ENCODE assay signal across 23 cellular contexts in genomic region chr2:105928563-105928962, GRCh38.
DNase-seq lines count a peak whose midpoint lies in the region; ATAC-seq and TF ChIP-seq lines count a peak whose summit lies in the region.
"Had no signal": no experiment of that assay in that cellular context is flagged by ENCODE, and none has a peak within 500 bp of the region (broad histone marks: within the 10 kb centered on the region; RNA-seq: fewer than 3 reads in every experiment).

No MANE protein-coding gene starts in this region.

- CTCF ChIA-PET in WTC11 (lab: Charles Lee), result interaction anchor here (0.5 kb wide), 1 partner anchor 174 kb away, joined by 3 read pairs; no protein-coding TSS in a partner anchor

- in situ Hi-C loops in KBM-7 (cut with MboI; ENCODE audit: low pct_unique_long_range_greater_than_20kb, low sequenced_read_pairs), result no loop called here

- H3K27ac ChIP-seq in body of pancreas, result peak overlapping the region in 3 of 4 donors; percentile 55 to 83 (median 56)
- H3K27ac ChIP-seq in spleen, result peak overlapping the region in 5 of 8 donors; percentile 13 to 69 (median 50)
- H3K27ac ChIP-seq: BLaER1 treated with 17β-estradiol and CSF1 and Interleukin-3, amounts not matched to agents 10 nM and 100 nM; stomach had no signal

- no peaks in the 10 kb centered on the region for H3K27me3 Mint-ChIP-seq in activated T-cell treated with anti-CD3 and anti-CD28 coated beads, Interleukin-2, amount 50 U/mL, for 72 hours (ENCODE audit: low read depth)
- no peaks in the 10 kb centered on the region; the same call in 1 of the 2 replicates for H3K27me3 Mint-ChIP-seq in WTC11 (ENCODE audit: low read depth)

- ATAC-seq in activated T-cell treated with anti-CD3 and anti-CD28 coated beads, Interleukin-2, amount 50 U/mL, for 72 hours (replicated peaks in 1 of 2), result no peak
- no peak for ATAC-seq in body of pancreas
- no peak for ATAC-seq in WTC11

- intact Hi-C loops in body of pancreas (cut with DNase I), result no loop called here
- intact Hi-C loops in spleen (cut with DNase I; ENCODE audit: low total_unique reads), result no loop called here

- H3K36me3 ChIP-seq in body of pancreas (replicated peaks in 1 of 2; ENCODE audit: insufficient read depth in 1 of 2, low read depth in 2 of 2) (no peaks in the 10 kb centered on the region), spleen (no peaks in the 10 kb centered on the region)
- H3K36me3 ChIP-seq: BLaER1 treated with 17β-estradiol and CSF1 and Interleukin-3, amounts not matched to agents 10 nM and 100 nM; stomach had no signal

- no peak overlapping the region for H3K4me3 ChIP-seq in body of pancreas
- no peak overlapping the region for H3K4me3 ChIP-seq in spleen
- H3K4me3 ChIP-seq: BLaER1 treated with 17β-estradiol and CSF1 and Interleukin-3, amounts not matched to agents 10 nM and 100 nM; stomach had no signal

- no peak overlapping the region for H3K4me3 Mint-ChIP-seq in activated T-cell treated with anti-CD3 and anti-CD28 coated beads, Interleukin-2, amount 50 U/mL, for 72 hours
- no peak overlapping the region for H3K4me3 Mint-ChIP-seq in WTC11
- H3K4me3 Mint-ChIP-seq: brain, endodermal cell had no signal

- H3K9me3 ChIP-seq in body of pancreas, result no peaks in the 10 kb centered on the region
- H3K9me3 ChIP-seq in spleen, result peaks cover 0 to 4% (median 0%) of the 10 kb centered on the region in 8 donors
- H3K9me3 ChIP-seq: stomach had no signal

- H3K36me3 Mint-ChIP-seq in activated T-cell treated with anti-CD3 and anti-CD28 coated beads, Interleukin-2, amount 50 U/mL, for 72 hours (ENCODE audit: insufficient read depth in 2 of 2), result peaks cover 2 to 10% of the 10 kb centered on the region in 2 donors
- peaks cover 11% of the 10 kb centered on the region for H3K36me3 Mint-ChIP-seq in WTC11
- H3K36me3 Mint-ChIP-seq: brain had no signal

- TF ChIP-seq POLR2A in body of pancreas (IDR thresholded peaks at IDR 0.05) (no peak), spleen (IDR thresholded peaks at IDR 0.05) (no peak)

- H3K27ac Mint-ChIP-seq in activated T-cell treated with anti-CD3 and anti-CD28 coated beads, Interleukin-2, amount 50 U/mL, for 72 hours, result peak overlapping the region; percentile 37
- H3K27ac Mint-ChIP-seq in WTC11, result no peak overlapping the region
- H3K27ac Mint-ChIP-seq: brain, endodermal cell had no signal

- H3K27me3 ChIP-seq in body of pancreas (no peaks in the 10 kb centered on the region), spleen (replicated peaks in 1 of 7) (no peaks in the 10 kb centered on the region)
- H3K27me3 ChIP-seq: BLaER1 treated with 17β-estradiol and CSF1 and Interleukin-3, amounts not matched to agents 10 nM and 100 nM; stomach had no signal

- DNase-seq in activated T-cell treated with anti-CD3 and anti-CD28 coated beads, Interleukin-2, amount 50 U/mL, for 72 hours, result no peak
- no peak for DNase-seq in activated T-cell treated with anti-CD3 and anti-CD28 coated beads, Interleukin-2, amount 50 U/mL, for 1 hour
- peak; percentile 55 for DNase-seq in HT1080 (ENCODE audit: low read depth)
- no peak for DNase-seq in body of pancreas
- DNase-seq in spleen, result no peak
- no peak for DNase-seq in KBM-7
- DNase-seq in DMS153 (lab: John Stamatoyannopoulos, UW), result no peak
- DNase-seq in WTC11 (ENCODE audit: low spot score), result no peak
- DNase-seq: activated CD4-positive, alpha-beta T cell treated with anti-CD3 and anti-CD28 coated beads for 4 hours; activated T-cell treated with anti-CD3 and anti-CD28 coated beads for 4 hours; DMS 273 treated with DMSO at 0.1 percent for 48 hours; kidney; NCI-H1092 treated with DMSO at 0.1 percent for 48 hours; NCI-H2029; NCI-H2227 treated with DMSO at 0.1 percent for 48 hours; NCI-H82; Right ventricle myocardium superior; stimulated activated CD4-positive, alpha-beta T cell treated with anti-CD3 and anti-CD28 coated beads, Interleukin-4, amount 100 ng/mL, for 4 hours; stomach; trophoblast cell had no signal

- TF ChIP-seq CTCF in body of pancreas (IDR thresholded peaks at IDR 0.05), result no peak
- TF ChIP-seq CTCF in spleen (IDR thresholded peaks at IDR 0.05 in 8 of 11, conservative IDR thresholded peaks at IDR 0.05 in 3 of 11), result no peak
- no peak for TF ChIP-seq CTCF in WTC11 (IDR thresholded peaks at IDR 0.05)

- H3K4me1 Mint-ChIP-seq in activated T-cell treated with anti-CD3 and anti-CD28 coated beads, Interleukin-2, amount 50 U/mL, for 72 hours (ENCODE audit: low read depth), result peaks cover 59% of the 10 kb centered on the region
- peaks cover 3% of the 10 kb centered on the region; the same call in 1 of the 2 replicates for H3K4me1 Mint-ChIP-seq in WTC11

- H3K4me1 ChIP-seq in body of pancreas, result peaks cover 19% of the 10 kb centered on the region
- H3K4me1 ChIP-seq in spleen, result peaks cover 0 to 35% (median 14%) of the 10 kb centered on the region in 6 donors
- H3K4me1 ChIP-seq: BLaER1 treated with 17β-estradiol and CSF1 and Interleukin-3, amounts not matched to agents 10 nM and 100 nM had no signal

- WGBS in body of pancreas, 2 donors, result 27 to 39% methylated on average over 6 of the region's 6 CpGs
- WGBS in spleen, 5 donors, result 77 to 86% (median 82%) methylated on average over 6 of the region's 6 CpGs

- H3K9me3 Mint-ChIP-seq in activated T-cell treated with anti-CD3 and anti-CD28 coated beads, Interleukin-2, amount 50 U/mL, for 72 hours, result peaks cover 1 to 4% of the 10 kb centered on the region in 2 donors
- H3K9me3 Mint-ChIP-seq in WTC11, result peaks cover 10% of the 10 kb centered on the region

- POLR2A ChIA-PET in WTC11 (lab: Charles Lee), result interaction anchor here (0.5 kb wide), 1 partner anchor 33 kb away, joined by 3 read pairs; no protein-coding TSS in a partner anchor

TF ChIP-seq in WTC11, 78 proteins besides CTCF, POLR2A, EP300 and RAD21:
- no peak for TF ChIP-seq NR2C2 (CRISPR knock-in tag; IDR thresholded peaks at IDR 0.05)
- no peak for TF ChIP-seq ATF1 (CRISPR knock-in tag; IDR thresholded peaks at IDR 0.05)
- TF ChIP-seq ZNF396 (CRISPR knock-in tag; IDR thresholded peaks at IDR 0.05; ENCODE audit: borderline replicate concordance), result no peak
- no peak for TF ChIP-seq TCF7 (CRISPR knock-in tag; IDR thresholded peaks at IDR 0.05; ENCODE audit: low read depth)
- TF ChIP-seq KAT7 (CRISPR knock-in tag; IDR thresholded peaks at IDR 0.05; ENCODE audit: borderline replicate concordance), result no peak
- no peak for TF ChIP-seq ERG (CRISPR knock-in tag; IDR thresholded peaks at IDR 0.05)
- TF ChIP-seq ZMAT4 (CRISPR knock-in tag; IDR thresholded peaks at IDR 0.05), result no peak
- no peak for TF ChIP-seq FOXP4 (CRISPR knock-in tag; IDR thresholded peaks at IDR 0.05)
- TF ChIP-seq ZNF219 (CRISPR knock-in tag; IDR thresholded peaks at IDR 0.05; ENCODE audit: borderline replicate concordance), result no peak
- TF ChIP-seq TP53 (CRISPR knock-in tag; IDR thresholded peaks at IDR 0.05), result no peak
- TF ChIP-seq SP1 (CRISPR knock-in tag; conservative IDR thresholded peaks at IDR 0.05), result no peak
- TF ChIP-seq GTF2I (CRISPR knock-in tag; conservative IDR thresholded peaks at IDR 0.05), result no peak
